In genomic region chr4:54654753-54655152, GRCh38 we compare ENCODE assay signal across 11 cellular contexts. TPM values are rescaled to one million over a fixed set of nuclear protein-coding genes. Genes with fewer than 3 reads are reported as not detected.
"Had no signal": no experiment of that assay in that cellular context is flagged by ENCODE, and none has a peak within 500 bp of the region (broad histone marks: within the 10 kb centered on the region; RNA-seq: fewer than 3 reads in every experiment).

No MANE protein-coding gene starts in this region.

- H3K27ac Mint-ChIP-seq: H9, HFFc6, IgD-negative memory B cell had no signal

- H3K9ac ChIP-seq: GM23248, KMS-11 had no signal

- H3K4me3 ChIP-seq: GM23248 had no signal

- H3K4me2 ChIP-seq: KMS-11 had no signal

- H2AFZ ChIP-seq: GM23248 had no signal

- DNase-seq: GM23248, GOT3, H9, HCEC 1CT, HFFc6, KBM-7 had no signal

- H3K9me3 Mint-ChIP-seq: H9, HFFc6 had no signal

- FAIRE-seq: H54, HepG2 had no signal

- H3K27ac ChIP-seq: GM23248, HL-60, KMS-11 had no signal

- H3K36me3 Mint-ChIP-seq: IgD-negative memory B cell had no signal

- ATAC-seq: HepG2 had no signal

- H3K4me3 Mint-ChIP-seq: H9, HFFc6, IgD-negative memory B cell had no signal

RNA-seq across cellular contexts. Expression of gene KIT, which starts 3.0 kb away (rescaled TPM):
- total RNA-seq: HepG2 had no signal
- polyA plus RNA-seq: HepG2, IgD-negative memory B cell had no signal
